ENCODE assay signal across 8 cellular contexts in genomic region chr1:7808253-7808844, GRCh38. TPM values are rescaled to one million over a fixed set of nuclear protein-coding genes. Genes with fewer than 3 reads are reported as not detected.
DNase-seq lines count a peak whose midpoint lies in the region; ATAC-seq and TF ChIP-seq lines count a peak whose summit lies in the region.

No MANE protein-coding gene starts in this region.

- intact Hi-C loops in CD8-positive, alpha-beta T cell (cut with DNase I, micrococcal nuclease) = loop anchor here (1.0 to 5.0 kb wide), 3 partner anchors 94 to 539 kb away; no protein-coding TSS in a partner anchor

- peak; percentile 37 for TF ChIP-seq CTCF in CD8-positive, alpha-beta T cell (IDR thresholded peaks at IDR 0.05)
- peak; percentile 24 for TF ChIP-seq CTCF in HFF-Myc (IDR thresholded peaks at IDR 0.05; ENCODE audit: low read depth, low read length, missing control alignments)

- H3K27me3 Mint-ChIP-seq in CD8-positive, alpha-beta T cell (ENCODE audit: low read depth) = no peaks in the 10 kb centered on the region
- H3K27me3 Mint-ChIP-seq in activated T-cell treated with anti-CD3 and anti-CD28 coated beads, Interleukin-2, amount 50 U/mL, for 24 hours = no peaks in the 10 kb centered on the region

- no peak overlapping the region for H3K4me3 Mint-ChIP-seq in CD8-positive, alpha-beta T cell
- no peak overlapping the region for H3K4me3 Mint-ChIP-seq in activated T-cell treated with anti-CD3 and anti-CD28 coated beads, Interleukin-2, amount 50 U/mL, for 24 hours

- POLR2A ChIA-PET in CD8-positive, alpha-beta T cell (lab: Charles Lee) = no interaction called here

- no peaks in the 10 kb centered on the region for H3K4me1 ChIP-seq in CD8-positive, alpha-beta T cell (ENCODE audit: insufficient read depth, low read length)

- peaks cover 70% of the 10 kb centered on the region for H3K36me3 Mint-ChIP-seq in CD8-positive, alpha-beta T cell
- peaks cover 58% of the 10 kb centered on the region for H3K36me3 Mint-ChIP-seq in activated T-cell treated with anti-CD3 and anti-CD28 coated beads, Interleukin-2, amount 50 U/mL, for 24 hours (ENCODE audit: low read depth)

- H3K9me3 ChIP-seq in CD8-positive, alpha-beta T cell (ENCODE audit: low read length) = peaks cover 2% of the 10 kb centered on the region

- peaks cover 5% of the 10 kb centered on the region for H3K9me3 Mint-ChIP-seq in CD8-positive, alpha-beta T cell
- H3K9me3 Mint-ChIP-seq in activated T-cell treated with anti-CD3 and anti-CD28 coated beads, Interleukin-2, amount 50 U/mL, for 24 hours = peaks cover 4% of the 10 kb centered on the region

- no peak overlapping the region for H3K27ac ChIP-seq in CD8-positive, alpha-beta T cell (ENCODE audit: low read depth, low read length)

- no peaks in the 10 kb centered on the region for H3K36me3 ChIP-seq in CD8-positive, alpha-beta T cell (ENCODE audit: insufficient read depth, low read length)

- H3K4me1 Mint-ChIP-seq in CD8-positive, alpha-beta T cell (ENCODE audit: low read depth) = no peaks in the 10 kb centered on the region
- peaks cover 2% of the 10 kb centered on the region for H3K4me1 Mint-ChIP-seq in activated T-cell treated with anti-CD3 and anti-CD28 coated beads, Interleukin-2, amount 50 U/mL, for 24 hours (ENCODE audit: low read depth)

- no peaks in the 10 kb centered on the region for H3K27me3 ChIP-seq in CD8-positive, alpha-beta T cell (ENCODE audit: insufficient read depth, low read length)

- peak; percentile 62 for ATAC-seq in CD8-positive, alpha-beta T cell
- ATAC-seq in SK-N-SH treated with all-trans-retinoic acid at 6 μM for 48 hours = peak; percentile 68; the same call in 2 of the 3 replicates
- no peak for ATAC-seq in HG02588 (IDR thresholded peaks at IDR 0.05; ENCODE audit: unreplicated experiment)

- H3K27ac Mint-ChIP-seq in CD8-positive, alpha-beta T cell = no peak overlapping the region
- no peak overlapping the region for H3K27ac Mint-ChIP-seq in activated T-cell treated with anti-CD3 and anti-CD28 coated beads, Interleukin-2, amount 50 U/mL, for 24 hours

- no peak overlapping the region for H3K4me3 ChIP-seq in CD8-positive, alpha-beta T cell (ENCODE audit: low read depth, low read length)
- H3K4me3 ChIP-seq in HFF-Myc (replicated peaks; ENCODE audit: low read depth, low read length) = no peak overlapping the region

- no peak for DNase-seq in CD8-positive, alpha-beta T cell
- DNase-seq in HFF-Myc (ENCODE audit: extremely low read depth, low read depth) (peak; percentile 10), glomerular visceral epithelial cell (ENCODE audit: extremely low spot score) (peak; percentile 8), GM19238 (ENCODE audit: insufficient read length, low spot score) (no peak), T1000 (lab: John Stamatoyannopoulos, UW) (no peak)
- DNase-seq in activated T-cell treated with anti-CD3 and anti-CD28 coated beads, Interleukin-2, amount 50 U/mL, for 24 hours = no peak

- CTCF ChIA-PET in CD8-positive, alpha-beta T cell (lab: Charles Lee) = interaction anchor here (0.8 to 1.2 kb wide), 4 partner anchors 10 to 506 kb away, joined by 3 to 6 read pairs (median 4); no protein-coding TSS in a partner anchor

TF ChIP-seq in SK-N-SH treated with all-trans-retinoic acid at 6 μM for 48 hours, 23 proteins besides CTCF, POLR2A, EP300 and RAD21:
- TF ChIP-seq, protein P1, sequence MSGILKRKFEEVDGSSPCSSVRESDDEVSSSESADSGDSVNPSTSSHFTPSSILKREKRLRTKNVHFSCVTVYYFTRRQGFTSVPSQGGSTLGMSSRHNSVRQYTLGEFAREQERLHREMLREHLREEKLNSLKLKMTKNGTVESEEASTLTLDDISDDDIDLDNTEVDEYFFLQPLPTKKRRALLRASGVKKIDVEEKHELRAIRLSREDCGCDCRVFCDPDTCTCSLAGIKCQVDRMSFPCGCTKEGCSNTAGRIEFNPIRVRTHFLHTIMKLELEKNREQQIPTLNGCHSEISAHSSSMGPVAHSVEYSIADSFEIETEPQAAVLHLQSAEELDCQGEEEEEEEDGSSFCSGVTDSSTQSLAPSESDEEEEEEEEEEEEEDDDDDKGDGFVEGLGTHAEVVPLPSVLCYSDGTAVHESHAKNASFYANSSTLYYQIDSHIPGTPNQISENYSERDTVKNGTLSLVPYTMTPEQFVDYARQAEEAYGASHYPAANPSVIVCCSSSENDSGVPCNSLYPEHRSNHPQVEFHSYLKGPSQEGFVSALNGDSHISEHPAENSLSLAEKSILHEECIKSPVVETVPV (CRISPR knock-in tag; IDR thresholded peaks at IDR 0.05) = no peak
- TF ChIP-seq BACH2 (CRISPR knock-in tag; IDR thresholded peaks at IDR 0.05; ENCODE audit: borderline replicate concordance) (no peak), RARB (CRISPR knock-in tag; IDR thresholded peaks at IDR 0.05) (no peak), ISL1 (CRISPR knock-in tag; IDR thresholded peaks at IDR 0.05) (no peak), OSR1 (CRISPR knock-in tag; IDR thresholded peaks at IDR 0.05) (no peak)
TF ChIP-seq in SK-N-SH treated with all-trans-retinoic acid at 6 μM for 48 hours: peak in this region for 0.

RNA-seq across cellular contexts. Expression of gene PER3, which starts 24.3 kb away (rescaled TPM):
- 10 to 100 TPM in 1 of 2 experiments, 1 to 10 TPM in 1; 8.7 to 10.2 TPM for total RNA-seq in CD8-positive, alpha-beta T cell

RNA-seq across cellular contexts. Expression of gene VAMP3, which starts 37.3 kb away (rescaled TPM):
- 10 to 100 TPM; 76.2 to 88.1 TPM for total RNA-seq in CD8-positive, alpha-beta T cell

RNA-seq across cellular contexts. Expression of gene UTS2, which starts 44.5 kb away (rescaled TPM):
- under 1 TPM; 0.31 to 0.60 TPM for total RNA-seq in CD8-positive, alpha-beta T cell

Comparison
In these comparisons a context has a peak if more than half of its experiments do, and no peak if none do; other contexts are left out.
1. DNase-seq: peak in HFF-Myc (single experiment) and glomerular visceral epithelial cell (single experiment); none in CD8-positive, alpha-beta T cell (0 of 7), GM19238 (single experiment), T1000 (single experiment) and activated T-cell treated with anti-CD3 and anti-CD28 coated beads, Interleukin-2, amount 50 U/mL, for 24 hours (single experiment).